ENCODE assay signal across 8 cellular contexts in the genomic region with DNA sequence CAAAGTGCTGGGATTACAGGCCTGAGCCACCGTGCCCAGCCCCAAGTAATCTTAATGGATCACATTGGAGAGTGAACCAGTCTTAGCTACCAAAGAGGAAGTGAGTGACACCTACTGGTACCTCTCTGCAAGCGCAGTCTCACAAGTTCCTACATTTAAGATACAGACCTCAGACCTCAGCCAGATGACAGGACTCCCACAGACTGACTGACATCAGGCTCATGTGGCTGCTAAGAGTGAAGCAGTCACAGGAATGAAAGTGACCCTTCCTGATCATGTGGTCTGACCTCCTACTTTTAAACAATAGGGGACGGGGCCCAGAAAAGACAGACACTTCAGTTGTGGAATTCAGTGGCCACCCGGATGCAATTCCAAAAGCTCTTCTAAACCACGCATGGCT. TPM values are rescaled to one million over a fixed set of nuclear protein-coding genes. Genes with fewer than 3 reads are reported as not detected.
A peak's percentile ranks its signal among the peaks of the same experiment; 100 is the strongest.
DNase-seq lines count a peak whose midpoint lies in the region; ATAC-seq, FAIRE-seq and TF ChIP-seq lines count a peak whose summit lies in the region.

No MANE protein-coding gene starts in this region.

- H3K36me3 Mint-ChIP-seq in type B pancreatic cell = no peaks in the 10 kb centered on the region

- no peaks in the 10 kb centered on the region for H3K36me3 ChIP-seq in osteoblast (ENCODE audit: insufficient read depth, low read length)

- H3K4me2 ChIP-seq in osteoblast (ENCODE audit: insufficient read depth, low read length) = no peak overlapping the region

- H3K27me3 Mint-ChIP-seq in type B pancreatic cell = no peaks in the 10 kb centered on the region

- ATAC-seq in GM21825 (IDR thresholded peaks at IDR 0.05; ENCODE audit: unreplicated experiment) = peak; percentile 56

- peaks cover 3% of the 10 kb centered on the region for H3K27me3 ChIP-seq in osteoblast (ENCODE audit: insufficient read depth, low read length)

- peak overlapping the region; percentile 84 for H3K27ac Mint-ChIP-seq in type B pancreatic cell

- no peak overlapping the region for H3K27ac ChIP-seq in osteoblast (ENCODE audit: low read depth, low read length)

- H3K4me1 ChIP-seq in osteoblast (ENCODE audit: insufficient read depth, low read length) = no peaks in the 10 kb centered on the region

- H2AFZ ChIP-seq in osteoblast (ENCODE audit: low read length) = no peak overlapping the region

- H3K4me3 Mint-ChIP-seq in type B pancreatic cell = no peak overlapping the region

- no peaks in the 10 kb centered on the region for H3K9me3 Mint-ChIP-seq in type B pancreatic cell

- no peaks in the 10 kb centered on the region for H3K9me3 ChIP-seq in osteoblast (ENCODE audit: low read depth, low read length)

- H3K4me1 Mint-ChIP-seq in type B pancreatic cell (ENCODE audit: unreplicated experiment) = no peaks in the 10 kb centered on the region

- in situ Hi-C loops in KBM-7 (cut with MboI; ENCODE audit: low pct_unique_long_range_greater_than_20kb, low sequenced_read_pairs) = no loop called here

- no peak for FAIRE-seq in RCC 7860 (lab: Jason Lieb, UNC)

- DNase-seq in GM03348 (ENCODE audit: low spot score) (peak; percentile 89), KBM-7 (peak; percentile 87), RCC 7860 (ENCODE audit: low spot score) (peak; percentile 76), activated T-helper 1 cell treated with Interleukin-2 at 50 U/mL for 16 hours (ENCODE audit: low read depth) (peak; percentile 42), foreskin fibroblast (peak; percentile 62 to 88), osteoblast (ENCODE audit: insufficient read length, low spot score, missing footprints) (no peak), type B pancreatic cell (ENCODE audit: extremely low spot score, unreplicated experiment) (no peak)

- H3K4me3 ChIP-seq in foreskin fibroblast (ENCODE audit: low read depth in 1 of 2, low read length in 2 of 2) = no peak overlapping the region
- no peak overlapping the region for H3K4me3 ChIP-seq in osteoblast (ENCODE audit: insufficient read depth, low read length)

- no peaks in the 10 kb centered on the region for H3K79me2 ChIP-seq in osteoblast (ENCODE audit: insufficient read depth, low read length)

- H4K20me1 ChIP-seq in osteoblast (ENCODE audit: insufficient read depth, low read length) = no peaks in the 10 kb centered on the region

- TF ChIP-seq CTCF in foreskin fibroblast (IDR thresholded peaks at IDR 0.05; ENCODE audit: low read depth, low read length) = peak; percentile 84
- TF ChIP-seq CTCF in osteoblast (IDR thresholded peaks at IDR 0.05; ENCODE audit: extremely low read depth, low read depth, low read length) = peak; percentile 78
- peak; percentile 86 for TF ChIP-seq CTCF in type B pancreatic cell (conservative IDR thresholded peaks at IDR 0.05)

RNA-seq across cellular contexts. Expression of gene GNB5, which starts 36.3 kb away (rescaled TPM):
- total RNA-seq in osteoblast (26.4 and 30.4 TPM in 2 replicates), type B pancreatic cell (ENCODE audit: low replicate concordance) (12.6 and 19.9 TPM in 2 replicates)

Comparison
In these comparisons a context has a peak if more than half of its experiments do, and no peak if none do; other contexts are left out.
1. DNase-seq: peak in GM03348 (single experiment), KBM-7 (single experiment), RCC 7860 (single experiment), activated T-helper 1 cell treated with Interleukin-2 at 50 U/mL for 16 hours (single experiment) and foreskin fibroblast (2 of 2); none in osteoblast (single experiment) and type B pancreatic cell (single experiment).
2. Peak in every context shown above with its lines, with median percentiles within 50 percentile points of each other: CTCF ChIP-seq.